ENCODE assay signal across 5 cellular contexts in the genomic region with DNA sequence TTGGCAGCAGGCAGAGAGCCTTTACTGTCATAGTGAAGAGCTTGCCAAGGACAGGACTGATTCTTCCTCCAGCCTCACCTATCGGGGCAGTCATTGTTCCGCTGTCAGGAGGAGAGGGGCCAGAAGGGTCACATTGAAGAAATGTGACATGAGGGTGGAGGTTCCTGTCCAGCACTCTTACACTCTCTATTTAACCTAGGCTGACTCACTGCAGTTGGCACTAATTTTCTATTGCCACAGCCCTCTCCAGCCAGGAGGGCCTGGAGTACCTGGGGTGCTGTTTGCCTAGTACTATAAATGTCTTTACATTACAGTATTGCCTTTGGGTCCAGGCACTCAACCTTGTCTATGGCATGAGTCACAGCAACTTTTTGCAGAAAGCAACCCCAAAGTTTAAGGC. TPM values are rescaled to one million over a fixed set of nuclear protein-coding genes. Genes with fewer than 3 reads are reported as not detected.
"Had no signal": no experiment of that assay in that cellular context is flagged by ENCODE, and none has a peak within 500 bp of the region (broad histone marks: within the 10 kb centered on the region; RNA-seq: fewer than 3 reads in every experiment).

No MANE protein-coding gene starts in this region.

RNA-seq across cellular contexts. Expression of a gene that starts 7.2 kb away (rescaled TPM):
- total RNA-seq: activated naive CD4-positive, alpha-beta T cell treated with anti-CD3 and anti-CD28 coated beads for 36 hours; activated T-cell treated with anti-CD3 and anti-CD28 coated beads, Interleukin-2, amount 50 U/mL, for 4 hours; body of pancreas; liver; smooth muscle cell had no signal
- polyA plus RNA-seq: liver had no signal
